Comparison of ENCODE assay signal across 10 cellular contexts in the genomic region with DNA sequence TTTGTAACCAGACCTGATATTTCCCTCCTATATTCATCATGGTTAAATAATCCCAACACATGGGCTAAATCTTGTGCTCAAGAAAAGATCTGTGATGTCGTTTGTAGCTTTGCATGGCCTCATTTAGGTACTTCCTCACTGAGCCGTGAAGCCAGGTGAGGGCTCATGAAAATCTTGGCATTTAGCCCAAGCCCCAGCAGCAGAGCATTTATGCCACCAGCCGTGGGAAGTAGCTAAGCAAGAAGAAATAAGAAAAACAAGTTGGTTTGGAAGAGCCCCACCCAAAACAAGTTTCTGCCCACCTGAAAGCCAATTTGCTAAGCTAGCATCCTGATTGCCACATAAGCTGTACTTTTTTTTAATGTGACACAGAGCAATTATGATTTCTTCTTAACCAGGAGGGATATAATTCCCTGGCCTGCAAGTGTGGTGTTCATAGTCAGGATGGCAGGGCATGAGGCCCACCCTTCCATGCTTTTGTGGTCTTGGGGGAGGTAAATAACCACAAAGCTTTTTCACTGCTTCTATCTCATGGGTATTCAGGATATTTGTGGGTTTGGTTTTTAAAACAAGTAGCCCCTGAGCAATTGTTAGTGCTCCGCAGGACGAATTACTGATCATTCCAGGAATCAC. TPM values are rescaled to one million over a fixed set of nuclear protein-coding genes. Genes with fewer than 3 reads are reported as not detected.
DNase-seq lines count a peak whose midpoint lies in the region; ATAC-seq and TF ChIP-seq lines count a peak whose summit lies in the region.
"Had no signal": no experiment of that assay in that cellular context is flagged by ENCODE, and none has a peak within 500 bp of the region (broad histone marks: within the 10 kb centered on the region; RNA-seq: fewer than 3 reads in every experiment).

No MANE protein-coding gene starts in this region.

- in situ Hi-C loops in GM13976 (cut with MboI; ENCODE audit: low sequenced_read_pairs, unreplicated experiment) (no loop called here), GM13977 (cut with MboI; ENCODE audit: low pct_unique_long_range_greater_than_20kb, low sequenced_read_pairs, unreplicated experiment) (no loop called here)

- DNase-seq in DMS53 (lab: John Stamatoyannopoulos, UW), result peak; percentile 80
- DNase-seq in LoVo (ENCODE audit: low spot score), result peak; percentile 41
- DNase-seq in T follicular helper cell (ENCODE audit: low read depth), result peak; percentile 61
- DNase-seq in epithelial cell of prostate (ENCODE audit: low read depth, low spot score), result no peak
- DNase-seq in GM13976 (ENCODE audit: low spot score), result no peak
- DNase-seq in GM13977 (ENCODE audit: low spot score), result no peak
- no peak for DNase-seq in left lobe of liver (ENCODE audit: low spot score)

- H3K27ac ChIP-seq in epithelial cell of prostate, result peak overlapping the region; percentile 39

- ATAC-seq in GM18519 (IDR thresholded peaks at IDR 0.05; ENCODE audit: low FRiP score, unreplicated experiment) (no peak), left lobe of liver (no peak)

- TF ChIP-seq CTCF in GM13976 (IDR thresholded peaks at IDR 0.05; ENCODE audit: borderline replicate concordance, control extremely low read depth, extremely low read depth, insufficient read depth, missing control alignments), result no peak
- TF ChIP-seq CTCF in GM13977 (IDR thresholded peaks at IDR 0.05; ENCODE audit: extremely low read depth, insufficient read depth, missing control alignments), result no peak

RNA-seq across cellular contexts. Expression of a gene that starts 10.5 kb away (rescaled TPM):
- total RNA-seq in left lobe of liver, result not detected
- total RNA-seq: glomerular endothelial cell, pulmonary artery endothelial cell had no signal

RNA-seq across cellular contexts. Expression of a gene that starts 31.6 kb away (rescaled TPM):
- 8.1 TPM for total RNA-seq in left lobe of liver

RNA-seq across cellular contexts. Expression of a gene that starts 55.3 kb away (rescaled TPM):
- 33.8 TPM for total RNA-seq in left lobe of liver

Comparison
In these comparisons a context has a peak if more than half of its experiments do, and no peak if none do; other contexts are left out.
1. DNase-seq: peak in DMS53 (single experiment), LoVo (single experiment) and T follicular helper cell (single experiment); none in epithelial cell of prostate (single experiment), GM13976 (single experiment), GM13977 (single experiment) and left lobe of liver (single experiment).